Comparison of ENCODE assay signal across 24 cellular contexts in the genomic region with DNA sequence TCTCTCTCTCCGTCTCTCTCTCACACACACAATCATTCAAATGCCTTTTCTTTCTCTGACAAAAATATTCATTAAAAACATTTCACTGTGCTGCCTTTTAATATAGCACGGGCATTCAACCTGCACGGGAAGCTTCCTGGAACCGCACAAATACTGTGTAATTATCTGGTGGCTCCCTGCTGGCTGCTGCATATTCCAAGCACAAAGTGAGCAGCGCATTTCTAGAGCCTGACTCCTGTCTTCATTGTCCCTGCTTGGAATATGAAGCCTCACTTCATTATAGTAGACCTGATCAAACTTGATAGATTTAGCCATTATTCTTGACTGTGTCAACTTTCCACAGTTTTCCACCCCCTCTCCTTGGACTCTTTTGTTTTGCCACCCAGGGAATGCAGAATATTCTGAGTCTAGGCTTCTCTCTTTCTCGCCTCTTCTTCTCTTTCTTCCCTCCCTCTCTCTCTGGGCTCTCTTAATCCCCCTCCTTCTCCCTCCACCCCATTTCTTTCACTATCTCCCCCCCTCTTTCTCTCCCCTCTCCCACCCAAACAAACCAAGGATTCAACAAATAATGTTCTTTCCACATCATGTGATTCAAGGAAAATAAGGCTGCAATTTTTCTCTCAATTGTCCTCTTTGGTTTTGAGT.
DNase-seq lines count a peak whose midpoint lies in the region; ATAC-seq and TF ChIP-seq lines count a peak whose summit lies in the region.
"Had no signal": no experiment of that assay in that cellular context is flagged by ENCODE, and none has a peak within 500 bp of the region (broad histone marks: within the 10 kb centered on the region; RNA-seq: fewer than 3 reads in every experiment).

No MANE protein-coding gene starts in this region.

- H3K27me3 ChIP-seq in H7 (ENCODE audit: control insufficient read depth, insufficient read depth, low read length) = no peaks in the 10 kb centered on the region
- H3K27me3 ChIP-seq: tibial artery had no signal

- H3K4me1 Mint-ChIP-seq in mesothelial cell of epicardium = peaks cover 50% of the 10 kb centered on the region
- H3K4me1 Mint-ChIP-seq: activated CD4-positive, alpha-beta T cell treated with anti-CD3 and anti-CD28 coated beads, Interleukin-2, amount 10 ng/mL, durations not matched to agents 7 days and 5 days; activated naive CD8-positive, alpha-beta T cell treated with anti-CD3 and anti-CD28 coated beads, Interleukin-2, amount 10 ng/mL, durations not matched to agents 7 days and 5 days; activated T-helper 17 cell treated with anti-CD3 and anti-CD28 coated beads, Interleukin-2, amount 50 U/mL, for 72 hours; CD4-positive, CD25-positive, alpha-beta regulatory T cell; memory B cell; naive B cell had no signal

- H3K36me3 Mint-ChIP-seq in mesothelial cell of epicardium = no peaks in the 10 kb centered on the region
- H3K36me3 Mint-ChIP-seq: activated naive CD8-positive, alpha-beta T cell treated with anti-CD3 and anti-CD28 coated beads, Interleukin-2, amount 10 ng/mL, durations not matched to agents 7 days and 5 days; CD4-positive, CD25-positive, alpha-beta regulatory T cell; memory B cell; naive B cell had no signal

- DNase-seq in H7 (peak; percentile 1), NCI-H187 treated with DMSO at 0.1 percent for 48 hours (lab: John Stamatoyannopoulos, UW) (peak; percentile 22), NCI-H774 (lab: John Stamatoyannopoulos, UW) (peak; percentile 37), mesothelial cell of epicardium (ENCODE audit: low spot score in 2 of 2, unreplicated experiment in 2 of 2) (no peak), NOMO-1 treated with dmso at 0.1 percent for 144 hours (lab: John Stamatoyannopoulos, UW; ENCODE audit: unreplicated experiment) (no peak)
- DNase-seq in activated naive CD4-positive, alpha-beta T cell treated with Interleukin-2 at 50 U/mL for 16 hours = no peak
- DNase-seq: activated CD4-positive, alpha-beta T cell treated with anti-CD3 and anti-CD28 coated beads, Interleukin-2, amount 10 ng/mL, durations not matched to agents 7 days and 5 days; activated naive CD8-positive, alpha-beta T cell treated with anti-CD3 and anti-CD28 coated beads, Interleukin-2, amount 10 ng/mL, durations not matched to agents 7 days and 5 days; CD4-positive, CD25-positive, alpha-beta regulatory T cell; erythroblast; GOT3; Kasumi-1; kidney glomerular epithelial cell; naive B cell; NCI-H1694; NCI-H526; stimulated activated CD4-positive, alpha-beta T cell treated with anti-CD3 and anti-CD28 coated beads, Interleukin-2, amount 100 ng/mL, for 24 hours; stimulated activated naive CD4-positive, alpha-beta T cell treated with Interleukin-2 at 50 U/mL for 16 hours; tibial artery had no signal

- no peak overlapping the region for H3K4me3 Mint-ChIP-seq in mesothelial cell of epicardium
- H3K4me3 Mint-ChIP-seq: activated CD4-positive, alpha-beta T cell treated with anti-CD3 and anti-CD28 coated beads, Interleukin-2, amount 10 ng/mL, durations not matched to agents 7 days and 5 days; activated naive CD8-positive, alpha-beta T cell treated with anti-CD3 and anti-CD28 coated beads, Interleukin-2, amount 10 ng/mL, durations not matched to agents 7 days and 5 days; activated T-helper 17 cell treated with anti-CD3 and anti-CD28 coated beads, Interleukin-2, amount 50 U/mL, for 72 hours; CD4-positive, CD25-positive, alpha-beta regulatory T cell; memory B cell; naive B cell had no signal

- no peaks in the 10 kb centered on the region for H3K27me3 Mint-ChIP-seq in mesothelial cell of epicardium (ENCODE audit: low read depth)
- H3K27me3 Mint-ChIP-seq: activated CD4-positive, alpha-beta T cell treated with anti-CD3 and anti-CD28 coated beads, Interleukin-2, amount 10 ng/mL, durations not matched to agents 7 days and 5 days; activated naive CD8-positive, alpha-beta T cell treated with anti-CD3 and anti-CD28 coated beads, Interleukin-2, amount 10 ng/mL, durations not matched to agents 7 days and 5 days; activated T-helper 17 cell treated with anti-CD3 and anti-CD28 coated beads, Interleukin-2, amount 50 U/mL, for 72 hours; CD4-positive, CD25-positive, alpha-beta regulatory T cell had no signal

- H3K4me3 ChIP-seq in H7 (ENCODE audit: insufficient read depth, low read depth, low read length) = no peak overlapping the region
- H3K4me3 ChIP-seq: GM12878, tibial artery had no signal

- no peak for TF ChIP-seq CTCF in mesothelial cell of epicardium (IDR thresholded peaks at IDR 0.05; ENCODE audit: unreplicated experiment)

- ATAC-seq in GM21390 (IDR thresholded peaks at IDR 0.05; ENCODE audit: unreplicated experiment) = no peak
- ATAC-seq in GM19463 (IDR thresholded peaks at IDR 0.05; ENCODE audit: unreplicated experiment) = no peak
- ATAC-seq: activated T-helper 17 cell treated with anti-CD3 and anti-CD28 coated beads, Interleukin-2, amount 50 U/mL, for 72 hours; GM12878 had no signal

- H3K27ac Mint-ChIP-seq in mesothelial cell of epicardium = peak overlapping the region; percentile 4
- H3K27ac Mint-ChIP-seq: activated CD4-positive, alpha-beta T cell treated with anti-CD3 and anti-CD28 coated beads, Interleukin-2, amount 10 ng/mL, durations not matched to agents 7 days and 5 days; activated naive CD8-positive, alpha-beta T cell treated with anti-CD3 and anti-CD28 coated beads, Interleukin-2, amount 10 ng/mL, durations not matched to agents 7 days and 5 days; activated T-helper 17 cell treated with anti-CD3 and anti-CD28 coated beads, Interleukin-2, amount 50 U/mL, for 72 hours; memory B cell; naive B cell had no signal

- H3K9me3 Mint-ChIP-seq in mesothelial cell of epicardium = no peaks in the 10 kb centered on the region
- H3K9me3 Mint-ChIP-seq: activated CD4-positive, alpha-beta T cell treated with anti-CD3 and anti-CD28 coated beads, Interleukin-2, amount 10 ng/mL, durations not matched to agents 7 days and 5 days; activated naive CD8-positive, alpha-beta T cell treated with anti-CD3 and anti-CD28 coated beads, Interleukin-2, amount 10 ng/mL, durations not matched to agents 7 days and 5 days; activated T-helper 17 cell treated with anti-CD3 and anti-CD28 coated beads, Interleukin-2, amount 50 U/mL, for 72 hours; memory B cell; naive B cell had no signal

- H3K36me3 ChIP-seq in H7 (replicated peaks; ENCODE audit: control insufficient read depth, insufficient read depth, low read length) = no peaks in the 10 kb centered on the region
- H3K36me3 ChIP-seq: tibial artery had no signal

Comparison
In these comparisons a context has a peak if more than half of its experiments do, and no peak if none do; other contexts are left out.
1. DNase-seq: peak in H7 (single experiment), NCI-H187 treated with DMSO at 0.1 percent for 48 hours (single experiment) and NCI-H774 (single experiment); none in mesothelial cell of epicardium (0 of 2), activated naive CD4-positive, alpha-beta T cell treated with Interleukin-2 at 50 U/mL for 16 hours (single experiment) and NOMO-1 treated with dmso at 0.1 percent for 144 hours (single experiment).